Comparison of ENCODE assay signal across 1 cellular context in genomic region chr22:30434775-30435315, GRCh38.
TF ChIP-seq lines count a peak whose summit lies in the region.

No MANE protein-coding gene starts in this region.

TF ChIP-seq in endothelial cell of umbilical vein, 7 proteins besides CTCF, POLR2A, EP300 and RAD21:
- TF ChIP-seq FOS (IDR thresholded peaks at IDR 0.05; ENCODE audit: borderline replicate concordance, insufficient read depth, low read length) (no peak), JUN (IDR thresholded peaks at IDR 0.05; ENCODE audit: borderline replicate concordance, insufficient read depth, insufficient read length, low read depth) (no peak), GATA2 (IDR thresholded peaks at IDR 0.05; ENCODE audit: insufficient read depth, insufficient read length, low read depth, low read length) (no peak), EZH2 (IDR thresholded peaks at IDR 0.05; ENCODE audit: borderline replicate concordance, low read depth, low read length, severe bottlenecking) (no peak), MYC (IDR thresholded peaks at IDR 0.05; ENCODE audit: low read depth, low read length) (no peak), POLR2AphosphoS5 (IDR thresholded peaks at IDR 0.05; ENCODE audit: insufficient read depth, low read depth, low read length) (no peak)
- TF ChIP-seq, protein P1, sequence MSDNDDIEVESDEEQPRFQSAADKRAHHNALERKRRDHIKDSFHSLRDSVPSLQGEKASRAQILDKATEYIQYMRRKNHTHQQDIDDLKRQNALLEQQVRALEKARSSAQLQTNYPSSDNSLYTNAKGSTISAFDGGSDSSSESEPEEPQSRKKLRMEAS (IDR thresholded peaks at IDR 0.05; ENCODE audit: insufficient read depth, insufficient read length) = no peak
TF ChIP-seq in endothelial cell of umbilical vein: peak in this region for 0.
